ENCODE assay signal across 8 cellular contexts in the genomic region with DNA sequence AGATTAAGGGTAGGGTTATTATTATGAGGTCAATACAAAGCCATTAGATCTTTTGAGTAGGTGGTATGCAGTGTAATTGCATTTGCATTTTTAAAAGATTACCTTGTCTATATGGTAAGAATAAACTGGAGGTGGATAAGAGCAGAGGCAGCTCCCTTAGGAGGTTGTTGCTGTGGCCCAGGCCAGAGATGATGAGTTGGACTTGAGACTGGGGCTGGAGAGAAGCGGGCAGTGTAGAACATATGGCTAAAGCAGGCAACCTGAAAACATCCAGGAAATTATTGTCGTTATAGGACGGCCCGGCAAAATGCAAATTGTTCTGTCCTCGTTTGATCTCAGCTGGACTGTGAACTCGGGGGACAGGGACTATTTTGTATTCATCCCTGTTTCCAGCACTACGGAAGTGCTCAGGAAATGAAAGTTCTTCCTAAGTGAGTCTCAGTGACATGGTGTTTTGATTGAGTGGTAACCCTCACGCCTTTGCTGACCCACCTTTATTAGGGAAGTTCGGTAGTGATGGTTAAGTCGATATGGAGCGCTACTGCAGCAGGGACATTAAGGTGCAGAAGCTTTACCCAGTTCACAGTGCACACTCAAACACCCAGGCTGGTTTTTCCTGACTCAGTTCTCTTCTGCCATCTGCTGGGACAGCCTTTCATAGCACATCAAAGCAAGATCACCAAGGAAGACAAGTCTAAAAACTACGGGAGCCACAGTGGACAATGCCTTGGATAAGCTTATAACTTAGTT. TPM values are rescaled to one million over a fixed set of nuclear protein-coding genes. Genes with fewer than 3 reads are reported as not detected.
DNase-seq lines count a peak whose midpoint lies in the region; ATAC-seq and TF ChIP-seq lines count a peak whose summit lies in the region.

No MANE protein-coding gene starts in this region.

- H3K9me3 ChIP-seq in PC-3 (ENCODE audit: low read length): no peaks in the 10 kb centered on the region

- no peak overlapping the region for H3K27ac Mint-ChIP-seq in activated naive CD8-positive, alpha-beta T cell treated with anti-CD3 and anti-CD28 coated beads for 36 hours

- no peaks in the 10 kb centered on the region for H3F3A ChIP-seq in PC-3 (ENCODE audit: low read length, unreplicated experiment)

- H3K4me3 Mint-ChIP-seq in activated naive CD8-positive, alpha-beta T cell treated with anti-CD3 and anti-CD28 coated beads for 36 hours: no peak overlapping the region

- ATAC-seq in GM21390 (IDR thresholded peaks at IDR 0.05; ENCODE audit: unreplicated experiment) (peak; percentile 92), PC-3 (peak; percentile 90)

- POLR2A ChIA-PET in PC-3 (lab: Charles Lee; ENCODE audit: unreplicated experiment): no interaction called here

- H3K4me1 ChIP-seq in PC-3 (ENCODE audit: insufficient read depth, low read length): 0 out of 2 replicates have a peak, but pooled peaks cover 4% of the 10 kb centered on the region

- CTCF ChIA-PET in PC-3 (lab: Charles Lee): interaction anchor here (1.6 kb wide), 1 partner anchor 93 kb away, joined by 7 read pairs; no protein-coding TSS in a partner anchor

- no peaks in the 10 kb centered on the region for H3K36me3 ChIP-seq in PC-3 (ENCODE audit: low read depth, low read length)

- no peak overlapping the region for H3K4me3 ChIP-seq in Jurkat, Clone E6-1 (ENCODE audit: low read length)
- no peak overlapping the region for H3K4me3 ChIP-seq in PC-3 (ENCODE audit: low read length)

- intact Hi-C loops in PC-3 (cut with micrococcal nuclease) (loop anchor here (1.0 to 10.0 kb wide), 2 partner anchors 93 to 1035 kb away; no protein-coding TSS in a partner anchor), posterior cingulate gyrus (cut with DNase I) (loop anchor here (1.0 to 10.0 kb wide), 2 partner anchors 93 to 95 kb away; no protein-coding TSS in a partner anchor)

- H3K4me1 Mint-ChIP-seq in activated naive CD8-positive, alpha-beta T cell treated with anti-CD3 and anti-CD28 coated beads for 36 hours: peaks cover 14% of the 10 kb centered on the region

- no peaks in the 10 kb centered on the region for H3K36me3 Mint-ChIP-seq in activated naive CD8-positive, alpha-beta T cell treated with anti-CD3 and anti-CD28 coated beads for 36 hours

- BruUV-seq in PC-3 (replicated peaks; lab: Mats Ljungman, UMichigan): no TSS peak

- H3K9me3 Mint-ChIP-seq in activated naive CD8-positive, alpha-beta T cell treated with anti-CD3 and anti-CD28 coated beads for 36 hours: no peaks in the 10 kb centered on the region

- no peak overlapping the region for H3K27ac ChIP-seq in PC-3 (ENCODE audit: low read length)

- peak overlapping the region; percentile 61 for H3K4me2 ChIP-seq in PC-3 (ENCODE audit: low read length)

- H2AFZ ChIP-seq in PC-3 (ENCODE audit: low read length): peak overlapping the region; percentile 53

- H3K27me3 Mint-ChIP-seq in activated naive CD8-positive, alpha-beta T cell treated with anti-CD3 and anti-CD28 coated beads for 36 hours: peaks cover 6% of the 10 kb centered on the region

- peaks cover 28% of the 10 kb centered on the region for H3K27me3 ChIP-seq in PC-3 (ENCODE audit: low read length)

- no peak overlapping the region for H3K9ac ChIP-seq in PC-3 (ENCODE audit: low read length)

- TF ChIP-seq CTCF in PC-3 (conservative IDR thresholded peaks at IDR 0.05; ENCODE audit: low read depth, low read length): peak; percentile 65

- no peaks in the 10 kb centered on the region for H3K9me2 ChIP-seq in PC-3 (replicated peaks; ENCODE audit: low read length)

- no peaks in the 10 kb centered on the region for H4K20me1 ChIP-seq in PC-3 (ENCODE audit: low read length)

- no peaks in the 10 kb centered on the region for H3K79me2 ChIP-seq in PC-3 (ENCODE audit: low read length)

- DNase-seq in DMS153 treated with DMSO at 0.1 percent for 48 hours (lab: John Stamatoyannopoulos, UW; ENCODE audit: unreplicated experiment) (peak; percentile 14), PC-3 (peak; percentile 74), globus pallidus (ENCODE audit: low spot score) (peak; percentile 73), posterior cingulate gyrus (peak in 7 of 10 donors; percentile 28 to 89 (median 65)), activated gamma-delta T cell treated with Interleukin-2 at 50 U/mL for 16 hours (no peak)
- peak; percentile 64 for DNase-seq in Jurkat, Clone E6-1 (ENCODE audit: low read depth, low spot score)
- DNase-seq in activated naive CD8-positive, alpha-beta T cell treated with anti-CD3 and anti-CD28 coated beads for 36 hours: peak; percentile 43

RNA-seq across cellular contexts. Expression of a gene that starts 27.2 kb away (rescaled TPM):
- polyA plus RNA-seq in Jurkat, Clone E6-1 (2012; ENCODE audit: insufficient read depth, insufficient read length): 21.3 TPM
- total RNA-seq in PC-3 (2014; rRNA removed): 7.5 and 8.0 TPM in 2 replicates
- total RNA-seq in activated naive CD8-positive, alpha-beta T cell treated with anti-CD3 and anti-CD28 coated beads for 36 hours: 10 to 100 TPM; 17.2 to 23.3 TPM

RNA-seq across cellular contexts. Expression of a gene that starts 50.5 kb away (rescaled TPM):
- 0.55 TPM for polyA plus RNA-seq in Jurkat, Clone E6-1 (2012; ENCODE audit: insufficient read depth, insufficient read length)
- total RNA-seq in PC-3 (2014; rRNA removed): not detected in 2 replicates
- under 1 TPM; 0.06 to 0.08 TPM for total RNA-seq in activated naive CD8-positive, alpha-beta T cell treated with anti-CD3 and anti-CD28 coated beads for 36 hours

RNA-seq across cellular contexts. Expression of a gene that starts 55.2 kb away (rescaled TPM):
- 224 TPM for polyA plus RNA-seq in Jurkat, Clone E6-1 (2012; ENCODE audit: insufficient read depth, insufficient read length)
- total RNA-seq in PC-3 (2014; rRNA removed): 236 and 243 TPM in 2 replicates
- total RNA-seq in activated naive CD8-positive, alpha-beta T cell treated with anti-CD3 and anti-CD28 coated beads for 36 hours: 10 to 100 TPM; 89.2 to 90.3 TPM
